In the genomic region with DNA sequence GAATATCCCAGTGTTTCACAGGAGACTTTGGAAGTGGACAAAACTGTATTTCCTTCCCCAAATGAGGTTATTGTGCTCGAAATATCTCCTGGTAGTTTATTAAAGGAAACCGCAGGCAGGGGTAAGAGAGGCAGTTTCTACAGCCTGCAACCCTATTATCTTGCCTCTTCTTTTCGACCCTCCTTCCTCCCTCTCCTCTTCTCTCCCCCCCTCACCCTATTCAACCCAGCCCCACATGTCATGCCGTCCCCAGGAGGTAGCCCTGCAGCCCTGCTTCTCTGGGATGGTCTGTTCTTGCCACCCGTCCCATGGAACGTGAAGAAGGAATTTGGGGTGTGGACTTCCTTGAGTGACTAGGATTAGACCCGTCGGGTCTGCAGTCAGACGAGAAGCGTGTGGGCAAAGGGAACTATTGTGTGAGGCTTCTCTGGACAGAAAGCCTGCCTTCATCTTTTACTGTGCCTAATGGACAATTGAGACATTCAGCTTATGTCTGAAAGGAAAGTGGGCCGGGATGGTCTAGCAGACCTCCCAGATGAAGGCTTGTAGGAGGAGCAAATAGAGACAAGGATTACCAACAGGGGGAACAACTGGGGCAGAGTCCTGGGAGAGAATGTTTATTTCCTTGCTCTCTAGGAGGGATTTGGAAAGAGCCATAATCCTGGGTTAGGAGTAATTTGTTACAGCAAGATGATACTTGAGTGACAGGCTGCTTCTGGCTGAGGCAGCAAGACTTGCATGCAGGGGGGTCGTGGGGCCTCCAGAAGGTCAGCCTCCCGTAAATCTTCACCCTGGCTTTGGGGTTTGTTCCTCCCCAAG, we compare ENCODE assay signal across 9 cellular contexts.
DNase-seq lines count a peak whose midpoint lies in the region; ATAC-seq and TF ChIP-seq lines count a peak whose summit lies in the region.
"Had no signal": no experiment of that assay in that cellular context is flagged by ENCODE, and none has a peak within 500 bp of the region (broad histone marks: within the 10 kb centered on the region; RNA-seq: fewer than 3 reads in every experiment).

No MANE protein-coding gene starts in this region.

- H3K27ac ChIP-seq in ectodermal cell (ENCODE audit: insufficient read depth, low read depth, low read length, poor library complexity, severe bottlenecking): peak overlapping the region; percentile 84
- H3K27ac ChIP-seq in transverse colon: peak overlapping the region in 3 of 4 donors; percentile 23 to 30 (median 29)

- H3K27me3 ChIP-seq in ectodermal cell (ENCODE audit: control insufficient read depth, insufficient read depth, low read length, poor library complexity, severe bottlenecking): peaks cover 24% of the 10 kb centered on the region
- H3K27me3 ChIP-seq in transverse colon: no peaks in the 10 kb centered on the region

- DNase-seq in NCI-H82 treated with DMSO at 0.1 percent for 48 hours (lab: John Stamatoyannopoulos, UW; ENCODE audit: unreplicated experiment) (peak; percentile 91), medulla oblongata (ENCODE audit: extremely low spot score) (peak; percentile 67), transverse colon (no peak), COR-L47 (lab: John Stamatoyannopoulos, UW) (no peak), AG08396 (ENCODE audit: low spot score) (no peak)
- DNase-seq: amniotic stem cell had no signal

- WGBS in ectodermal cell, 2 experiments: 15 to 16% methylated on average over 13 of the region's 13 CpGs
- 26 to 43% methylated on average over 4 to 13 of the region's 13 CpGs for WGBS in transverse colon (ENCODE audit: low coverage in 1 of 2), 2 donors

- in situ Hi-C loops in transverse colon (cut with MboI; ENCODE audit: low pct_ligation_motif_present in 1 of 4, low pct_unique_long_range_greater_than_20kb in 1 of 4, low sequenced_read_pairs in 3 of 4): no loop called here

- no peak for TF ChIP-seq CTCF in transverse colon (IDR thresholded peaks at IDR 0.05)

- no peak for TF ChIP-seq POLR2A in transverse colon (IDR thresholded peaks at IDR 0.05)

- no peaks in the 10 kb centered on the region for H3K36me3 ChIP-seq in ectodermal cell (ENCODE audit: control insufficient read depth, insufficient read depth, low read length)
- H3K36me3 ChIP-seq in transverse colon: no peaks in the 10 kb centered on the region

- peaks cover 37% of the 10 kb centered on the region for H3K4me1 ChIP-seq in ectodermal cell (ENCODE audit: control insufficient read depth, insufficient read depth, low read length)
- H3K4me1 ChIP-seq in transverse colon: peaks cover 10 to 37% (median 32%) of the 10 kb centered on the region in 4 donors

- intact Hi-C loops in transverse colon (cut with DNase I; ENCODE audit: low total_unique reads): no loop called here

- no peaks in the 10 kb centered on the region for H3K9me3 ChIP-seq in ectodermal cell (ENCODE audit: control insufficient read depth, low read length)
- no peaks in the 10 kb centered on the region for H3K9me3 ChIP-seq in transverse colon

- no peak for ATAC-seq in GM18858 (IDR thresholded peaks at IDR 0.05; ENCODE audit: unreplicated experiment)

- TF ChIP-seq EP300 in transverse colon (IDR thresholded peaks at IDR 0.05; ENCODE audit: low read depth): no peak

- no peak overlapping the region for H3K4me3 ChIP-seq in ectodermal cell (ENCODE audit: insufficient read depth, low read depth, low read length)
- H3K4me3 ChIP-seq in transverse colon: no peak overlapping the region
- H3K4me3 ChIP-seq: lung had no signal

Comparison
In these comparisons a context has a peak if more than half of its experiments do, and no peak if none do; other contexts are left out.
1. DNase-seq: peak in NCI-H82 treated with DMSO at 0.1 percent for 48 hours (single experiment) and medulla oblongata (single experiment); none in transverse colon (single experiment), COR-L47 (single experiment) and AG08396 (single experiment).